9 cellular contexts compared by ENCODE assay signal in the genomic region with DNA sequence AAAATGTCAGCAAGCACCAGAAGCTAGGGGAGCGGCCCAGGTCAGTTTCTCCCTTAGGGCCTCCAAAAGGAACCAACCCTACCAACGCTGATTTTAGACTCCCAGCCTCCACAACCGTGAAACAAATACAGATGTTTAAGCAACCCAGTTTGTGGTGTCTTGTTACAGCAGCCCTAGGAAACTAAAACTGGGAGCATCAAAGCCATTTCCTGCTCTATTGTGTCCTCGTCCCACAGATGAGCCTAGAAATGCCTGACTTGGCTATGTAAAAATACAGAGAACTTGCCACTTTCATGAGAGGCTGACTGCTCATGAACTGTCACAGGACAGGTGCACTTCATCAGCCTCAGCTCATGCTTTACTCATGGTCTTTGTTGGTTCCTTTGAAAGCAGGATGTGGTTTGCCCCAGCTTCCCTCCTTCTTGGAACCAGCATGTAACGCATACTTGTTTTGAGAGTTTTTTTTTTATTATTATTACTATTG.
DNase-seq lines count a peak whose midpoint lies in the region; ATAC-seq and TF ChIP-seq lines count a peak whose summit lies in the region.
"Had no signal": no experiment of that assay in that cellular context is flagged by ENCODE, and none has a peak within 500 bp of the region (broad histone marks: within the 10 kb centered on the region; RNA-seq: fewer than 3 reads in every experiment).

No MANE protein-coding gene starts in this region.

- H3K4me1 ChIP-seq in foreskin keratinocyte = peaks cover 28% of the 10 kb centered on the region

- peak; percentile 68 for DNase-seq in GM13976 (ENCODE audit: low spot score)
- DNase-seq in HCEC 1CT = peak; percentile 98
- DNase-seq in NAMALWA (ENCODE audit: low spot score) = peak; percentile 90
- DNase-seq in activated CD8-positive, alpha-beta memory T cell treated with anti-CD3 and anti-CD28 coated beads for 4 hours (ENCODE audit: low read depth in 2 of 2) = peak; percentile 46 to 68
- DNase-seq in foreskin keratinocyte = peak; percentile 81 to 89
- peak; percentile 53 for DNase-seq in stimulated activated CD8-positive, alpha-beta memory T cell treated with anti-CD3 and anti-CD28 coated beads, Interleukin-12 subunit alpha, Interleukin-12 subunit beta, amount 100 ng/mL, for 1 hour (ENCODE audit: low read depth)
- DNase-seq in omental fat pad (ENCODE audit: low spot score) = no peak
- DNase-seq in HPDE6-E6E7 (ENCODE audit: extremely low spot score) = no peak

- no peaks in the 10 kb centered on the region for H3K27me3 ChIP-seq in foreskin keratinocyte
- H3K27me3 ChIP-seq: cardiac muscle cell had no signal

- in situ Hi-C loops in GM13976 (cut with MboI; ENCODE audit: low sequenced_read_pairs, unreplicated experiment) = no loop called here

- no peak for TF ChIP-seq CTCF in GM13976 (IDR thresholded peaks at IDR 0.05; ENCODE audit: borderline replicate concordance, control extremely low read depth, extremely low read depth, insufficient read depth, missing control alignments)
- TF ChIP-seq CTCF in foreskin keratinocyte (conservative IDR thresholded peaks at IDR 0.05) = no peak
- TF ChIP-seq CTCF in omental fat pad (IDR thresholded peaks at IDR 0.05) = no peak

- peak overlapping the region; percentile 7 for H3K27ac ChIP-seq in foreskin keratinocyte
- H3K27ac ChIP-seq: cardiac muscle cell had no signal

- ATAC-seq in foreskin keratinocyte = peak; percentile 72
- ATAC-seq in omental fat pad (ENCODE audit: low FRiP score) = no peak

Comparison
In these comparisons a context has a peak if more than half of its experiments do, and no peak if none do; other contexts are left out.
1. DNase-seq: peak in GM13976 (single experiment), HCEC 1CT (single experiment), NAMALWA (single experiment), activated CD8-positive, alpha-beta memory T cell treated with anti-CD3 and anti-CD28 coated beads for 4 hours (2 of 2), foreskin keratinocyte (2 of 2) and stimulated activated CD8-positive, alpha-beta memory T cell treated with anti-CD3 and anti-CD28 coated beads, Interleukin-12 subunit alpha, Interleukin-12 subunit beta, amount 100 ng/mL, for 1 hour (single experiment); none in omental fat pad (single experiment) and HPDE6-E6E7 (single experiment).